ENCODE assay signal across 8 cellular contexts in the genomic region with DNA sequence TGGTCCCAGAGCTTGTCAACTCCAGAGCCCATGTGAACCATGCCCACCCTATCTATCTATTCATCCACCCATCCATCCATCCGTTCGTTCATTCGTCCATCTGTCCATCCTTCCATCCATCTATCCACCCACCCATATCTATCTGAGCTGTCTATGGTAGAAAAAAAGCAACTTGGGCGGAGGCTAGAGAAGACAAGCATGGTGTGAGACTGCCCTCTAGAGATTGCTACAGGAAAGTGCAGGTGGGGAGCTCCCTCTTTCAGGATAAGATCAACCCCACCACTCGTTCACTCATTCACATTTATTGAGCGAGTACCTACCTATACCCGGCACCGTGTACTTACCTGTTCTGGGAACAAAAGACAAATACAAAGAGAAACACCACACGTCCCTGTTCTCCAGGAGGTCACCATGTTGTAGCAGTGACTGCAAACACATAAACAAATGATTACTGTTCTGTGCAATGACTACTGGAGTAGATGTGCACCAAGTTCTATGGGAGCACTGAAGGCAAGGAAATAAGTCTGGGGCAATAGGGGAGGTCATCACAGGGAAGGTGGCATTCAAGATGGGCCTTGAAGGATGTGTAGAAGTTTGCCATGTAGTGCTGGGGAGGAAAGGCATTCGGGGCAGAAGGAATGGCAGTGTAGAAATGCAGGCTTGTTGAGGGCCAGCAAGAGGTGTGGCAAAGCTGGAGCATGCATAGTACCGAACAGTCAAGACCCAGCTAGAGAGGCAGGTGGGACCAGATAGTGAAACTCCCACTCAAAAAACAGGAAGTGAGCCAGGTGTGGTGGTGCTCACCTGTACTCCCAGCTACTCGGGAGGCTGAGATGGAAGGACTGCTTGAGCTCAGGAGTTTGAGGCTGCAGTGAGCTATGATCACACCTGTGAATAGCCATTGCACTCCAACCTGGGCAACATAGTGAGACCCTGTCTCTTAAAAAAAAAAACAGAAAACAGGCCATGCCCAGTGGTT. TPM values are rescaled to one million over a fixed set of nuclear protein-coding genes. Genes with fewer than 3 reads are reported as not detected.
DNase-seq lines count a peak whose midpoint lies in the region; ATAC-seq and TF ChIP-seq lines count a peak whose summit lies in the region.

No MANE protein-coding gene starts in this region.

- H3K27me3 ChIP-seq in SJSA1 (replicated peaks) (peaks cover 7% of the 10 kb centered on the region; the same call in 1 of the 2 replicates), parathyroid adenoma (ENCODE audit: control insufficient read depth, insufficient read depth, low read length) (no peaks in the 10 kb centered on the region)

- H3K27ac ChIP-seq in SJSA1, result no peak overlapping the region
- no peak overlapping the region for H3K27ac ChIP-seq in parathyroid adenoma

- DNase-seq in NCI-H1092 treated with DMSO at 0.1 percent for 48 hours (lab: John Stamatoyannopoulos, UW), result peak; percentile 67
- DNase-seq in SJSA1 (ENCODE audit: low read depth in 1 of 2, low spot score in 2 of 2), result peak; percentile 61 to 68
- peak; percentile 78 for DNase-seq in activated effector memory CD4-positive, alpha-beta T cell treated with anti-CD3 and anti-CD28 coated beads, Interleukin-2, amount 50 U/mL, for 16 hours
- DNase-seq in glomerular endothelial cell (ENCODE audit: extremely low read depth, low read depth, low spot score), result peak; percentile 48

- no peaks in the 10 kb centered on the region for H3K79me2 ChIP-seq in parathyroid adenoma

- TF ChIP-seq CTCF in GM12801 (IDR thresholded peaks at IDR 0.05; ENCODE audit: extremely low read depth, insufficient read length) (peak; percentile 94), parathyroid adenoma (IDR thresholded peaks at IDR 0.05) (peak; percentile 94)

- no peaks in the 10 kb centered on the region for H3K4me1 ChIP-seq in SJSA1 (replicated peaks)
- no peaks in the 10 kb centered on the region for H3K4me1 ChIP-seq in parathyroid adenoma

- H3K9me3 ChIP-seq in SJSA1 (replicated peaks), result no peaks in the 10 kb centered on the region
- H3K9me3 ChIP-seq in parathyroid adenoma (ENCODE audit: control insufficient read depth, low read length), result no peaks in the 10 kb centered on the region

- no peak overlapping the region for H2AFZ ChIP-seq in parathyroid adenoma

- no peaks in the 10 kb centered on the region for H3K36me3 ChIP-seq in SJSA1
- H3K36me3 ChIP-seq in parathyroid adenoma (ENCODE audit: control insufficient read depth, insufficient read depth, low read length), result no peaks in the 10 kb centered on the region

- H3K9ac ChIP-seq in parathyroid adenoma, result no peak overlapping the region

- no peak for ATAC-seq in HG03469 (IDR thresholded peaks at IDR 0.05; ENCODE audit: unreplicated experiment)
- ATAC-seq in HG03442 (IDR thresholded peaks at IDR 0.05; ENCODE audit: unreplicated experiment), result no peak

- H3K4me3 ChIP-seq in SJSA1 (no peak overlapping the region), parathyroid adenoma (ENCODE audit: low read depth, low read length) (no peak overlapping the region)

- H3K4me2 ChIP-seq in parathyroid adenoma (ENCODE audit: low read length), result no peak overlapping the region

RNA-seq across cellular contexts. Expression of a gene that starts 13.4 kb away (rescaled TPM):
- total RNA-seq in SJSA1 (2014; rRNA removed; shearing (Covaris generic)), result 212 and 215 TPM in 2 replicates
- total RNA-seq in glomerular endothelial cell, result 81.3 and 127 TPM in 2 replicates

RNA-seq across cellular contexts. Expression of a gene that starts 29.0 kb away (rescaled TPM):
- 109 and 119 TPM in 2 replicates for total RNA-seq in SJSA1 (2014; rRNA removed; shearing (Covaris generic))
- total RNA-seq in glomerular endothelial cell, result 95.8 and 111 TPM in 2 replicates

RNA-seq across cellular contexts. Expression of a gene that starts 48.4 kb away (rescaled TPM):
- total RNA-seq in SJSA1 (2014; rRNA removed; shearing (Covaris generic)), result 48.4 and 55.1 TPM in 2 replicates
- total RNA-seq in glomerular endothelial cell, result 44.4 and 55.5 TPM in 2 replicates
